8 cellular contexts compared by ENCODE assay signal in genomic region chr3:40580494-40581091, GRCh38. TPM values are rescaled to one million over a fixed set of nuclear protein-coding genes. Genes with fewer than 3 reads are reported as not detected.
A peak's percentile ranks its signal among the peaks of the same experiment; 100 is the strongest.
DNase-seq lines count a peak whose midpoint lies in the region; ATAC-seq and TF ChIP-seq lines count a peak whose summit lies in the region.

No MANE protein-coding gene starts in this region.

- no peak overlapping the region for H3K4me3 Mint-ChIP-seq in natural killer cell

- peak; percentile 63 to 80 (median 76) for ATAC-seq in natural killer cell

- TF ChIP-seq CTCF in 22Rv1 (IDR thresholded peaks at IDR 0.05) = peak; percentile 89
- TF ChIP-seq CTCF in GM12875 (IDR thresholded peaks at IDR 0.05; ENCODE audit: borderline replicate concordance, insufficient read depth, low read depth, low read length) = peak; percentile 87
- peak; percentile 99 for TF ChIP-seq CTCF in epithelial cell of proximal tubule (conservative IDR thresholded peaks at IDR 0.05; ENCODE audit: low read depth, low read length)
- TF ChIP-seq CTCF in natural killer cell (IDR thresholded peaks at IDR 0.05) = peak; percentile 84

- no peak overlapping the region for H3K27ac Mint-ChIP-seq in natural killer cell

- peaks cover 10 to 16% of the 10 kb centered on the region in 2 donors for H3K27me3 Mint-ChIP-seq in natural killer cell (ENCODE audit: low read depth in 2 of 2)

- no peak overlapping the region for H3K27ac ChIP-seq in 22Rv1

- H3K36me3 Mint-ChIP-seq in natural killer cell = no peaks in the 10 kb centered on the region

- peaks cover 0 to 13% of the 10 kb centered on the region in 2 donors for H3K4me1 Mint-ChIP-seq in natural killer cell

- no peaks in the 10 kb centered on the region for H3K9me3 Mint-ChIP-seq in natural killer cell

- DNase-seq in HK-2 (ENCODE audit: unreplicated experiment) (peak; percentile 52), NOMO-1 treated with dmso at 0.1 percent for 144 hours (lab: John Stamatoyannopoulos, UW; ENCODE audit: unreplicated experiment) (peak; percentile 27), epithelial cell of proximal tubule (ENCODE audit: low read depth) (no peak), natural killer cell (peak; percentile 37)
- peak; percentile 37 for DNase-seq in activated CD8-positive, alpha-beta memory T cell treated with anti-CD3 and anti-CD28 coated beads, Interleukin-2, amount 50 U/mL, for 24 hours (ENCODE audit: extremely low read depth)
- DNase-seq in stimulated activated naive CD4-positive, alpha-beta T cell treated with Interleukin-2 at 50 U/mL for 16 hours (lab: John Stamatoyannopoulos, UW) = peak; percentile 32

- H3K4me3 ChIP-seq in GM12875 (ENCODE audit: low read depth, low read length) = no peak overlapping the region
- no peak overlapping the region for H3K4me3 ChIP-seq in epithelial cell of proximal tubule (ENCODE audit: low read depth, low read length)

- intact Hi-C loops in natural killer cell (cut with micrococcal nuclease) = loop anchor here (1.0 to 10.0 kb wide), 4 partner anchors 253 to 1614 kb away; no protein-coding TSS in a partner anchor

RNA-seq across cellular contexts. Expression of gene ZNF621, which starts 55.8 kb away (rescaled TPM):
- total RNA-seq in epithelial cell of proximal tubule (5.1 and 7.0 TPM in 2 replicates), natural killer cell (10 to 100 TPM; 27.7 to 33.5 (median 31.0) TPM)
